1 cellular context compared by ENCODE assay signal in the genomic region with DNA sequence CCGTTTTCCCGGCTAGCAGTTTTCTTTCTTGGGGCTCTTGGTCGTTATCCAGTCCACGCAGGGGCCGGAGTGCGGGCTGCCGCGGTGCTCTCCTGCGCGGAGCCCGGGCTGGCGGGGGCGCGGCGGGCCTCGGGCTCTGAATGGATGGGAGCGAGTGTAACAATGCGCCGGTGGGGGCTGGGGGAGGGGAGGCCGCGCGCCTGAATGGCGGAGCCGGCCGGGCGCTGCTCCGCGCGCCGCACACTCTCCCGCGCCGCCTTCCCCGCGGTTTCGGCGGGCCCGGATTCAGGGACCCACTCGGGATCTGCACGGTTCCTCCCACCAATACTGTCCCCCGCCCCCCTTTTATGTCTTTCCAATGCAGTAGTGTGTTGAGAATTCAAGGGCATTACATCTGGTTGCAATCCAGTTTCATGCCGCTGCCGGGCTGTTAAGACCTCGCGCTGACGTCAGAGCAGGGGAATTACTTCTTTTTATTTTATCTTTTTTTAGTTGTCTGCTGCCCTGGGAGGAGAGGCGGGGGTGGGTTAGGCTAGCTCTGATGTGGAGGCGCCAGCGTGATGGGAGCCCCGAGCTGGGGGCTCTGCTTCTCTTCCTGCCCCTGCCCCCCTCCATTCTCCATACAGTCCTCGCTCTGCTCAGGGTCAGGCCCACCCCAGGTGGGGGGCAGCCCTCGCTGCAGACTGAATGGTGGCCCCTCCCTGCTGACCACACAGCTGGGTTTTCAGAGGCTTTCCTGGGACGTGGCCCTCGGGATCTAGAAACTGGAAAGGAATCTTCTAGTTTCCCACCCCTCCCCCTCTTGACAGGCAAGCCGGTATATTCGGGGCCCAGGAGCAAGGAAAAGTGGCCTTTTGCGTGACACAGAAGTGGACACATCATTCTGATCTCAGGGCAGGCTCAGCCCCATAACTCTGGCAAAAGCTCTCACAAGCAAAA.
TF ChIP-seq lines count a peak whose summit lies in the region.

No MANE protein-coding gene starts in this region.

TF ChIP-seq in HEK293, 187 proteins besides CTCF, POLR2A, EP300 and RAD21 (continued from another document):
- TF ChIP-seq, protein P1, sequence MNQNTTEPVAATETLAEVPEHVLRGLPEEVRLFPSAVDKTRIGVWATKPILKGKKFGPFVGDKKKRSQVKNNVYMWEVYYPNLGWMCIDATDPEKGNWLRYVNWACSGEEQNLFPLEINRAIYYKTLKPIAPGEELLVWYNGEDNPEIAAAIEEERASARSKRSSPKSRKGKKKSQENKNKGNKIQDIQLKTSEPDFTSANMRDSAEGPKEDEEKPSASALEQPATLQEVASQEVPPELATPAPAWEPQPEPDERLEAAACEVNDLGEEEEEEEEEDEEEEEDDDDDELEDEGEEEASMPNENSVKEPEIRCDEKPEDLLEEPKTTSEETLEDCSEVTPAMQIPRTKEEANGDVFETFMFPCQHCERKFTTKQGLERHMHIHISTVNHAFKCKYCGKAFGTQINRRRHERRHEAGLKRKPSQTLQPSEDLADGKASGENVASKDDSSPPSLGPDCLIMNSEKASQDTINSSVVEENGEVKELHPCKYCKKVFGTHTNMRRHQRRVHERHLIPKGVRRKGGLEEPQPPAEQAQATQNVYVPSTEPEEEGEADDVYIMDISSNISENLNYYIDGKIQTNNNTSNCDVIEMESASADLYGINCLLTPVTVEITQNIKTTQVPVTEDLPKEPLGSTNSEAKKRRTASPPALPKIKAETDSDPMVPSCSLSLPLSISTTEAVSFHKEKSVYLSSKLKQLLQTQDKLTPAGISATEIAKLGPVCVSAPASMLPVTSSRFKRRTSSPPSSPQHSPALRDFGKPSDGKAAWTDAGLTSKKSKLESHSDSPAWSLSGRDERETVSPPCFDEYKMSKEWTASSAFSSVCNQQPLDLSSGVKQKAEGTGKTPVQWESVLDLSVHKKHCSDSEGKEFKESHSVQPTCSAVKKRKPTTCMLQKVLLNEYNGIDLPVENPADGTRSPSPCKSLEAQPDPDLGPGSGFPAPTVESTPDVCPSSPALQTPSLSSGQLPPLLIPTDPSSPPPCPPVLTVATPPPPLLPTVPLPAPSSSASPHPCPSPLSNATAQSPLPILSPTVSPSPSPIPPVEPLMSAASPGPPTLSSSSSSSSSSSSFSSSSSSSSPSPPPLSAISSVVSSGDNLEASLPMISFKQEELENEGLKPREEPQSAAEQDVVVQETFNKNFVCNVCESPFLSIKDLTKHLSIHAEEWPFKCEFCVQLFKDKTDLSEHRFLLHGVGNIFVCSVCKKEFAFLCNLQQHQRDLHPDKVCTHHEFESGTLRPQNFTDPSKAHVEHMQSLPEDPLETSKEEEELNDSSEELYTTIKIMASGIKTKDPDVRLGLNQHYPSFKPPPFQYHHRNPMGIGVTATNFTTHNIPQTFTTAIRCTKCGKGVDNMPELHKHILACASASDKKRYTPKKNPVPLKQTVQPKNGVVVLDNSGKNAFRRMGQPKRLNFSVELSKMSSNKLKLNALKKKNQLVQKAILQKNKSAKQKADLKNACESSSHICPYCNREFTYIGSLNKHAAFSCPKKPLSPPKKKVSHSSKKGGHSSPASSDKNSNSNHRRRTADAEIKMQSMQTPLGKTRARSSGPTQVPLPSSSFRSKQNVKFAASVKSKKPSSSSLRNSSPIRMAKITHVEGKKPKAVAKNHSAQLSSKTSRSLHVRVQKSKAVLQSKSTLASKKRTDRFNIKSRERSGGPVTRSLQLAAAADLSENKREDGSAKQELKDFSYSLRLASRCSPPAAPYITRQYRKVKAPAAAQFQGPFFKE (tag by site-specific recombination; IDR thresholded peaks at IDR 0.05; ENCODE audit: borderline replicate concordance), result no peak
- TF ChIP-seq ZNF610 (tag by site-specific recombination; IDR thresholded peaks at IDR 0.05; ENCODE audit: borderline replicate concordance), result no peak
- TF ChIP-seq ZNF37A (tag by site-specific recombination; IDR thresholded peaks at IDR 0.05), result no peak
- TF ChIP-seq HOXD13 (CRISPR knock-in tag; IDR thresholded peaks at IDR 0.05; ENCODE audit: borderline replicate concordance), result no peak
- no peak for TF ChIP-seq ZNF433 (tag by site-specific recombination; IDR thresholded peaks at IDR 0.05; ENCODE audit: low read depth)
- TF ChIP-seq ZNF48 (tag by site-specific recombination; IDR thresholded peaks at IDR 0.05), result no peak
- TF ChIP-seq, protein P2, sequence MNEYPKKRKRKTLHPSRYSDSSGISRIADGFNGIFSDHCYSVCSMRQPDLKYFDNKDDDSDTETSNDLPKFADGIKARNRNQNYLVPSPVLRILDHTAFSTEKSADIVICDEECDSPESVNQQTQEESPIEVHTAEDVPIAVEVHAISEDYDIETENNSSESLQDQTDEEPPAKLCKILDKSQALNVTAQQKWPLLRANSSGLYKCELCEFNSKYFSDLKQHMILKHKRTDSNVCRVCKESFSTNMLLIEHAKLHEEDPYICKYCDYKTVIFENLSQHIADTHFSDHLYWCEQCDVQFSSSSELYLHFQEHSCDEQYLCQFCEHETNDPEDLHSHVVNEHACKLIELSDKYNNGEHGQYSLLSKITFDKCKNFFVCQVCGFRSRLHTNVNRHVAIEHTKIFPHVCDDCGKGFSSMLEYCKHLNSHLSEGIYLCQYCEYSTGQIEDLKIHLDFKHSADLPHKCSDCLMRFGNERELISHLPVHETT (tag by site-specific recombination; IDR thresholded peaks at IDR 0.05), result peak; percentile 34; the same call in 1 of the 2 replicates
- no peak for TF ChIP-seq ZNF843 (tag by site-specific recombination; IDR thresholded peaks at IDR 0.05)
- TF ChIP-seq, protein P3, sequence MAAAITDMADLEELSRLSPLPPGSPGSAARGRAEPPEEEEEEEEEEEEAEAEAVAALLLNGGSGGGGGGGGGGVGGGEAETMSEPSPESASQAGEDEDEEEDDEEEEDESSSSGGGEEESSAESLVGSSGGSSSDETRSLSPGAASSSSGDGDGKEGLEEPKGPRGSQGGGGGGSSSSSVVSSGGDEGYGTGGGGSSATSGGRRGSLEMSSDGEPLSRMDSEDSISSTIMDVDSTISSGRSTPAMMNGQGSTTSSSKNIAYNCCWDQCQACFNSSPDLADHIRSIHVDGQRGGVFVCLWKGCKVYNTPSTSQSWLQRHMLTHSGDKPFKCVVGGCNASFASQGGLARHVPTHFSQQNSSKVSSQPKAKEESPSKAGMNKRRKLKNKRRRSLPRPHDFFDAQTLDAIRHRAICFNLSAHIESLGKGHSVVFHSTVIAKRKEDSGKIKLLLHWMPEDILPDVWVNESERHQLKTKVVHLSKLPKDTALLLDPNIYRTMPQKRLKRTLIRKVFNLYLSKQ (tag by site-specific recombination; IDR thresholded peaks at IDR 0.05; ENCODE audit: borderline replicate concordance), result no peak
- TF ChIP-seq ZFP37 (tag by site-specific recombination; IDR thresholded peaks at IDR 0.05), result no peak
- peak; percentile 83 for TF ChIP-seq ZNF335 (tag by site-specific recombination; conservative IDR thresholded peaks at IDR 0.05)
- no peak; the same call in 1 of the 2 replicates for TF ChIP-seq MEIS1 (CRISPR knock-in tag; IDR thresholded peaks at IDR 0.05; ENCODE audit: borderline replicate concordance)
- no peak for TF ChIP-seq ZNF791 (tag by site-specific recombination; IDR thresholded peaks at IDR 0.05)
- TF ChIP-seq, protein P4, sequence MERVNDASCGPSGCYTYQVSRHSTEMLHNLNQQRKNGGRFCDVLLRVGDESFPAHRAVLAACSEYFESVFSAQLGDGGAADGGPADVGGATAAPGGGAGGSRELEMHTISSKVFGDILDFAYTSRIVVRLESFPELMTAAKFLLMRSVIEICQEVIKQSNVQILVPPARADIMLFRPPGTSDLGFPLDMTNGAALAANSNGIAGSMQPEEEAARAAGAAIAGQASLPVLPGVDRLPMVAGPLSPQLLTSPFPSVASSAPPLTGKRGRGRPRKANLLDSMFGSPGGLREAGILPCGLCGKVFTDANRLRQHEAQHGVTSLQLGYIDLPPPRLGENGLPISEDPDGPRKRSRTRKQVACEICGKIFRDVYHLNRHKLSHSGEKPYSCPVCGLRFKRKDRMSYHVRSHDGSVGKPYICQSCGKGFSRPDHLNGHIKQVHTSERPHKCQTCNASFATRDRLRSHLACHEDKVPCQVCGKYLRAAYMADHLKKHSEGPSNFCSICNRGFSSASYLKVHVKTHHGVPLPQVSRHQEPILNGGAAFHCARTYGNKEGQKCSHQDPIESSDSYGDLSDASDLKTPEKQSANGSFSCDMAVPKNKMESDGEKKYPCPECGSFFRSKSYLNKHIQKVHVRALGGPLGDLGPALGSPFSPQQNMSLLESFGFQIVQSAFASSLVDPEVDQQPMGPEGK (tag by site-specific recombination; IDR thresholded peaks at IDR 0.05), result 0 out of 2 replicates have a peak, but pooled peaks have one; percentile 29
- TF ChIP-seq ZNF121 (tag by site-specific recombination; IDR thresholded peaks at IDR 0.05), result no peak
- TF ChIP-seq ZNF544 (tag by site-specific recombination; IDR thresholded peaks at IDR 0.05), result no peak
- TF ChIP-seq, protein P5, sequence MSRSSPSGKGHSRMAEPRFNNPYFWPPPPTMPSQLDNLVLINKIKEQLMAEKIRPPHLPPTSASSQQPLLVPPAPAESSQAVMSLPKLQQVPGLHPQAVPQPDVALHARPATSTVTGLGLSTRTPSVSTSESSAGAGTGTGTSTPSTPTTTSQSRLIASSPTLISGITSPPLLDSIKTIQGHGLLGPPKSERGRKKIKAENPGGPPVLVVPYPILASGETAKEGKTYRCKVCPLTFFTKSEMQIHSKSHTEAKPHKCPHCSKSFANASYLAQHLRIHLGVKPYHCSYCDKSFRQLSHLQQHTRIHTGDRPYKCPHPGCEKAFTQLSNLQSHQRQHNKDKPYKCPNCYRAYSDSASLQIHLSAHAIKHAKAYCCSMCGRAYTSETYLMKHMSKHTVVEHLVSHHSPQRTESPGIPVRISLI (tag by site-specific recombination; IDR thresholded peaks at IDR 0.05), result peak; percentile 83
- TF ChIP-seq ZNF169 (tag by site-specific recombination; IDR thresholded peaks at IDR 0.05), result no peak
- TF ChIP-seq ZNF596 (tag by site-specific recombination; IDR thresholded peaks at IDR 0.05), result no peak
- TF ChIP-seq ZFP69B (tag by site-specific recombination; IDR thresholded peaks at IDR 0.05), result 0 out of 2 replicates have a peak, but pooled peaks have one; percentile 4
- no peak for TF ChIP-seq ZNF701 (tag by site-specific recombination; IDR thresholded peaks at IDR 0.05)
- TF ChIP-seq ZIC2 (tag by site-specific recombination; IDR thresholded peaks at IDR 0.05), result peak; percentile 16; the same call in 1 of the 2 replicates
- TF ChIP-seq SP3 (tag by site-specific recombination; IDR thresholded peaks at IDR 0.05), result no peak; the same call in 1 of the 2 replicates
- no peak for TF ChIP-seq BCL11A (tag by site-specific recombination; IDR thresholded peaks at IDR 0.05; ENCODE audit: low read depth)
- no peak for TF ChIP-seq ZNF558 (tag by site-specific recombination; IDR thresholded peaks at IDR 0.05)
- no peak for TF ChIP-seq ZNF510 (tag by site-specific recombination; IDR thresholded peaks at IDR 0.05; ENCODE audit: insufficient replicate concordance)
- no peak for TF ChIP-seq ZNF658 (tag by site-specific recombination; IDR thresholded peaks at IDR 0.05)
- TF ChIP-seq, protein P6, sequence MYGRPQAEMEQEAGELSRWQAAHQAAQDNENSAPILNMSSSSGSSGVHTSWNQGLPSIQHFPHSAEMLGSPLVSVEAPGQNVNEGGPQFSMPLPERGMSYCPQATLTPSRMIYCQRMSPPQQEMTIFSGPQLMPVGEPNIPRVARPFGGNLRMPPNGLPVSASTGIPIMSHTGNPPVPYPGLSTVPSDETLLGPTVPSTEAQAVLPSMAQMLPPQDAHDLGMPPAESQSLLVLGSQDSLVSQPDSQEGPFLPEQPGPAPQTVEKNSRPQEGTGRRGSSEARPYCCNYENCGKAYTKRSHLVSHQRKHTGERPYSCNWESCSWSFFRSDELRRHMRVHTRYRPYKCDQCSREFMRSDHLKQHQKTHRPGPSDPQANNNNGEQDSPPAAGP (tag by site-specific recombination; IDR thresholded peaks at IDR 0.05), result no peak
- TF ChIP-seq ZNF514 (tag by site-specific recombination; IDR thresholded peaks at IDR 0.05), result no peak
- no peak for TF ChIP-seq ZNF654 (tag by site-specific recombination; IDR thresholded peaks at IDR 0.05; ENCODE audit: low read depth)
- TF ChIP-seq, protein P7, sequence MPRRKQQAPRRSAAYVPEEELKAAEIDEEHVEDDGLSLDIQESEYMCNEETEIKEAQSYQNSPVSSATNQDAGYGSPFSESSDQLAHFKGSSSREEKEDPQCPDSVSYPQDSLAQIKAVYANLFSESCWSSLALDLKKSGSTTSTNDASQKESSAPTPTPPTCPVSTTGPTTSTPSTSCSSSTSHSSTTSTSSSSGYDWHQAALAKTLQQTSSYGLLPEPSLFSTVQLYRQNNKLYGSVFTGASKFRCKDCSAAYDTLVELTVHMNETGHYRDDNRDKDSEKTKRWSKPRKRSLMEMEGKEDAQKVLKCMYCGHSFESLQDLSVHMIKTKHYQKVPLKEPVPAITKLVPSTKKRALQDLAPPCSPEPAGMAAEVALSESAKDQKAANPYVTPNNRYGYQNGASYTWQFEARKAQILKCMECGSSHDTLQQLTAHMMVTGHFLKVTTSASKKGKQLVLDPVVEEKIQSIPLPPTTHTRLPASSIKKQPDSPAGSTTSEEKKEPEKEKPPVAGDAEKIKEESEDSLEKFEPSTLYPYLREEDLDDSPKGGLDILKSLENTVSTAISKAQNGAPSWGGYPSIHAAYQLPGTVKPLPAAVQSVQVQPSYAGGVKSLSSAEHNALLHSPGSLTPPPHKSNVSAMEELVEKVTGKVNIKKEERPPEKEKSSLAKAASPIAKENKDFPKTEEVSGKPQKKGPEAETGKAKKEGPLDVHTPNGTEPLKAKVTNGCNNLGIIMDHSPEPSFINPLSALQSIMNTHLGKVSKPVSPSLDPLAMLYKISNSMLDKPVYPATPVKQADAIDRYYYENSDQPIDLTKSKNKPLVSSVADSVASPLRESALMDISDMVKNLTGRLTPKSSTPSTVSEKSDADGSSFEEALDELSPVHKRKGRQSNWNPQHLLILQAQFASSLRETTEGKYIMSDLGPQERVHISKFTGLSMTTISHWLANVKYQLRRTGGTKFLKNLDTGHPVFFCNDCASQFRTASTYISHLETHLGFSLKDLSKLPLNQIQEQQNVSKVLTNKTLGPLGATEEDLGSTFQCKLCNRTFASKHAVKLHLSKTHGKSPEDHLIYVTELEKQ (tag by site-specific recombination; IDR thresholded peaks at IDR 0.05; ENCODE audit: borderline replicate concordance), result no peak
- 0 out of 2 replicates have a peak, but pooled peaks have one; percentile 33 for TF ChIP-seq ZNF24 (tag by site-specific recombination; IDR thresholded peaks at IDR 0.05)
- TF ChIP-seq KLF16 (tag by site-specific recombination; IDR thresholded peaks at IDR 0.05), result 0 out of 2 replicates have a peak, but pooled peaks have one; percentile 31
- no peak; the same call in 1 of the 2 replicates for TF ChIP-seq ZFHX2 (tag by site-specific recombination; conservative IDR thresholded peaks at IDR 0.05)
- TF ChIP-seq ZNF664 (tag by site-specific recombination; IDR thresholded peaks at IDR 0.05), result no peak
- no peak for TF ChIP-seq ZXDB (tag by site-specific recombination; IDR thresholded peaks at IDR 0.05)
